1 cellular context compared by ENCODE assay signal in the genomic region with DNA sequence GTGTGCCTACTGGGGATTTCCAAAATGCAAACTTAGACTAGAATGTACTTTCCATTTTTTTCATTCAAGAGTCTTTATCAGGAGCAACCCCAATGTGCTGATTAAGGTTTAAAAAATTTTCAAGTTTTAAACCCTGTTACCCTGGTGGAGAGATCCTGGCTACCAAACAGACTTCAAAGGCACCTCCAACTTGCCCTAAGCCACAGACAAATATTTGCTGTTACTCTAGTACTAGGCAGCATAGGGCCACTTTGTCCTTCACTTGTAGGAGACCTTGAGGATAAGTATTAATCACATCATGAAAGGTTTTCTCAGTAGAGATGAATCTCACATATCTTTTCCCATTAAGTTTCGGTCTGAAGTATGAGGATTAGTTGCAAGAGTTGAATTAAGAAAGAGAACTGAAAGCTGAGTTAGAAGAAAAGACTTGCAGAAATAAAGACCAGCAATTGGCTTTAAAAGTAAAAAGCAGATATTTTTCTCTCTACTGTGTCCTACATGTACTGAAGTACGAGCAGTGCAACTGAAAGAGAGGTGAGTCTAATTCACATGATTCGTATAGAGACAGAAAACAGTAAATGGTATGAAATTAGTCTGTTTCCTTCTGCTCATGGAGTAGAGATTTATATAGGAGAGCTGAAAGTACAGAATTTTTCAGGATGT.
TF ChIP-seq lines count a peak whose summit lies in the region.

No MANE protein-coding gene starts in this region.

TF ChIP-seq in HepG2, 621 proteins besides CTCF, POLR2A, EP300 and RAD21 (continued from another document and continues in another):
- TF ChIP-seq ZNF609 (CRISPR knock-in tag; IDR thresholded peaks at IDR 0.05; ENCODE audit: borderline replicate concordance), result peak; percentile 85
- TF ChIP-seq, protein P1, sequence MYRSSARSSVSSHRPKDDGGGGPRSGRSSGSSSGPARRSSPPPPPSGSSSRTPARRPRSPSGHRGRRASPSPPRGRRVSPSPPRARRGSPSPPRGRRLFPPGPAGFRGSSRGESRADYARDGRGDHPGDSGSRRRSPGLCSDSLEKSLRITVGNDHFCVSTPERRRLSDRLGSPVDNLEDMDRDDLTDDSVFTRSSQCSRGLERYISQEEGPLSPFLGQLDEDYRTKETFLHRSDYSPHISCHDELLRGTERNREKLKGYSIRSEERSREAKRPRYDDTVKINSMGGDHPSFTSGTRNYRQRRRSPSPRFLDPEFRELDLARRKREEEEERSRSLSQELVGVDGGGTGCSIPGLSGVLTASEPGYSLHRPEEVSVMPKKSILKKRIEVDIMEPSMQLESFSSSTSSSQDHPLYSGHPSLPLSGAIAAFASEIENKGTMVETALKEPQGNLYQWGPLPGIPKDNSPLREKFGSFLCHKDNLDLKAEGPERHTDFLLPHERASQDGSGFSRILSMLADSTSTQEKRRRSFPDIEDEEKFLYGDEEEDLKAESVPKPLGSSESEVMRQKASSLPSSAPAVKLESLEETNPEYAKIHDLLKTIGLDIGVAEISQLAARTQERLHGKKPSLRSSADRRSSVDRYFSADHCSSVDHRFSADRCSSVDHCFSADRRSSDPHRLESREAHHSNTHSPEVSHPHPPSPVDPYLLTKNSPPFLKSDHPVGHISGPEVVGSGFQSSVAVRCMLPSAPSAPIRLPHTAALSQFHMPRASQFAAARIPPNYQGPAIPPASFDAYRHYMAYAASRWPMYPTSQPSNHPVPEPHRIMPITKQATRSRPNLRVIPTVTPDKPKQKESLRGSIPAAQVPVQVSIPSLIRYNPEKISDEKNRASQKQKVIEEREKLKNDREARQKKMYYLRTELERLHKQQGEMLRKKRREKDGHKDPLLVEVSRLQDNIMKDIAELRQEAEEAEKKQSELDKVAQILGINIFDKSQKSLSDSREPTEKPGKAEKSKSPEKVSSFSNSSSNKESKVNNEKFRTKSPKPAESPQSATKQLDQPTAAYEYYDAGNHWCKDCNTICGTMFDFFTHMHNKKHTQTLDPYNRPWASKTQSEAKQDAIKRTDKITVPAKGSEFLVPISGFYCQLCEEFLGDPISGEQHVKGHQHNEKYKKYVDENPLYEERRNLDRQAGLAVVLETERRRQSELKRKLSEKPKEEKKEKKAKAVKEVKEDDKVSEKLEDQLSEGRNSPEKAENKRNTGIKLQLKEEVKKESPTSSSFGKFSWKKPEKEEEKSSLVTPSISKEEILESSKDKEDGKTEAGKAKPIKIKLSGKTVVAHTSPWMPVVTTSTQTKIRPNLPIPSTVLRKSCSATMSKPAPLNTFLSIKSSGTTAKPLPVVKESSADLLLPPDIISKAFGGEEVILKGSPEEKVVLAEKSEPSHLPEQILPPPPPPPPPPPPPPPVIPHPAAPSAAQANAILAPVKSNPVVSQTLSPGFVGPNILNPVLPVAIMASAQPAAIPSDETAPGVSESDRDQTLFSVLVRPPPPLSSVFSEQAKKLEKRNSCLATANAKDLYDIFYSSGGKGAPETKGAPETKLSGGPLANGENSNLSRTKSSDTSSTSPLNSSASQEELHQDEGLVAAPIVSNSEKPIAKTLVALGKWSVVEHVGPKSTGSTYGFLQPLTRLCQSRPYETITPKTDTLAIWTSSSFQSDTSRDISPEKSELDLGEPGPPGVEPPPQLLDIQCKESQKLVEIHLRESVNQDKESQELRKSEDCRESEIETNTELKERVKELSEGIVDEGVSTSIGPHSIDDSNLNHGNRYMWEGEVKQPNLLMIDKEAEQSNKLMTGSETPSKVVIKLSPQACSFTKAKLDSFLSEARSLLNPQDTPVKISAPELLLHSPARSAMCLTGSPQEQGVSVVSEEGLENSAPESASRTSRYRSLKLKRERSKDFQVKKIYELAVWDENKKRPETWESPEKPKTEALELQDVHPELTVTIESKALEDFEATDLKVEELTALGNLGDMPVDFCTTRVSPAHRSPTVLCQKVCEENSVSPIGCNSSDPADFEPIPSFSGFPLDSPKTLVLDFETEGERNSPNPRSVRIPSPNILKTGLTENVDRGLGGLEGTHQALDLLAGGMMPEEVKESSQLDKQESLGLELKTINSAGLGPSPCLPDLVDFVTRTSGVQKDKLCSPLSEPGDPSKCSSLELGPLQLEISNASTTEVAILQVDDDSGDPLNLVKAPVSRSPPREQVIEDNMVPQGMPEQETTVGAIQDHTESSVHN (CRISPR knock-in tag; IDR thresholded peaks at IDR 0.05), result no peak
- TF ChIP-seq ZNF598 (CRISPR knock-in tag; IDR thresholded peaks at IDR 0.05; ENCODE audit: borderline replicate concordance), result no peak
- no peak for TF ChIP-seq ARHGAP35 (CRISPR knock-in tag; IDR thresholded peaks at IDR 0.05; ENCODE audit: borderline replicate concordance)
- no peak for TF ChIP-seq RELA (CRISPR knock-in tag; IDR thresholded peaks at IDR 0.05)
- TF ChIP-seq PITX1 (CRISPR knock-in tag; IDR thresholded peaks at IDR 0.05), result peak; percentile 100
- TF ChIP-seq FUBP1 (CRISPR knock-in tag; IDR thresholded peaks at IDR 0.05; ENCODE audit: borderline replicate concordance), result no peak
- no peak for TF ChIP-seq ZNF572 (CRISPR knock-in tag; IDR thresholded peaks at IDR 0.05)
- TF ChIP-seq ZNF230 (CRISPR knock-in tag; IDR thresholded peaks at IDR 0.05), result no peak
- no peak; the same call in 1 of the 2 replicates for TF ChIP-seq ZBTB7B (CRISPR knock-in tag; IDR thresholded peaks at IDR 0.05)
- TF ChIP-seq FIP1L1 (IDR thresholded peaks at IDR 0.05; ENCODE audit: borderline replicate concordance, insufficient read depth, low read depth, low read length), result no peak
- TF ChIP-seq, protein P2, sequence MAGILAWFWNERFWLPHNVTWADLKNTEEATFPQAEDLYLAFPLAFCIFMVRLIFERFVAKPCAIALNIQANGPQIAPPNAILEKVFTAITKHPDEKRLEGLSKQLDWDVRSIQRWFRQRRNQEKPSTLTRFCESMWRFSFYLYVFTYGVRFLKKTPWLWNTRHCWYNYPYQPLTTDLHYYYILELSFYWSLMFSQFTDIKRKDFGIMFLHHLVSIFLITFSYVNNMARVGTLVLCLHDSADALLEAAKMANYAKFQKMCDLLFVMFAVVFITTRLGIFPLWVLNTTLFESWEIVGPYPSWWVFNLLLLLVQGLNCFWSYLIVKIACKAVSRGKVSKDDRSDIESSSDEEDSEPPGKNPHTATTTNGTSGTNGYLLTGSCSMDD (CRISPR knock-in tag; IDR thresholded peaks at IDR 0.05), result no peak
- TF ChIP-seq CBFB (CRISPR knock-in tag; IDR thresholded peaks at IDR 0.05), result peak; percentile 80
- no peak for TF ChIP-seq U2AF1 (optimal IDR thresholded peaks at IDR 0.05; ENCODE audit: low read depth, low read length)
- TF ChIP-seq TOPORS (CRISPR knock-in tag; IDR thresholded peaks at IDR 0.05), result no peak
- TF ChIP-seq, protein P3, sequence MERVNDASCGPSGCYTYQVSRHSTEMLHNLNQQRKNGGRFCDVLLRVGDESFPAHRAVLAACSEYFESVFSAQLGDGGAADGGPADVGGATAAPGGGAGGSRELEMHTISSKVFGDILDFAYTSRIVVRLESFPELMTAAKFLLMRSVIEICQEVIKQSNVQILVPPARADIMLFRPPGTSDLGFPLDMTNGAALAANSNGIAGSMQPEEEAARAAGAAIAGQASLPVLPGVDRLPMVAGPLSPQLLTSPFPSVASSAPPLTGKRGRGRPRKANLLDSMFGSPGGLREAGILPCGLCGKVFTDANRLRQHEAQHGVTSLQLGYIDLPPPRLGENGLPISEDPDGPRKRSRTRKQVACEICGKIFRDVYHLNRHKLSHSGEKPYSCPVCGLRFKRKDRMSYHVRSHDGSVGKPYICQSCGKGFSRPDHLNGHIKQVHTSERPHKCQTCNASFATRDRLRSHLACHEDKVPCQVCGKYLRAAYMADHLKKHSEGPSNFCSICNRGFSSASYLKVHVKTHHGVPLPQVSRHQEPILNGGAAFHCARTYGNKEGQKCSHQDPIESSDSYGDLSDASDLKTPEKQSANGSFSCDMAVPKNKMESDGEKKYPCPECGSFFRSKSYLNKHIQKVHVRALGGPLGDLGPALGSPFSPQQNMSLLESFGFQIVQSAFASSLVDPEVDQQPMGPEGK (CRISPR knock-in tag; IDR thresholded peaks at IDR 0.05), result peak; percentile 60
- peak; percentile 35; the same call in 1 of the 2 replicates for TF ChIP-seq POGZ (CRISPR knock-in tag; IDR thresholded peaks at IDR 0.05)
- peak; percentile 81 for TF ChIP-seq MLX (CRISPR knock-in tag; IDR thresholded peaks at IDR 0.05)
- peak; percentile 84; the same call in 1 of the 2 replicates for TF ChIP-seq SALL1 (CRISPR knock-in tag; IDR thresholded peaks at IDR 0.05)
- TF ChIP-seq PBX3 (CRISPR knock-in tag; IDR thresholded peaks at IDR 0.05; ENCODE audit: borderline replicate concordance), result no peak
- TF ChIP-seq ATF4 (CRISPR knock-in tag; IDR thresholded peaks at IDR 0.05), result no peak
- TF ChIP-seq MAFF (IDR thresholded peaks at IDR 0.05; ENCODE audit: low read depth, low read length), result peak; percentile 81
- TF ChIP-seq HNRNPLL (IDR thresholded peaks at IDR 0.05; ENCODE audit: low read depth, low read length, poor library complexity, severe bottlenecking), result no peak
- TF ChIP-seq ZFP37 (CRISPR knock-in tag; IDR thresholded peaks at IDR 0.05; ENCODE audit: borderline replicate concordance), result no peak
- TF ChIP-seq ZNF740 (CRISPR knock-in tag; IDR thresholded peaks at IDR 0.05), result no peak
- TF ChIP-seq SP140L (CRISPR knock-in tag; IDR thresholded peaks at IDR 0.05; ENCODE audit: borderline replicate concordance), result no peak
- no peak for TF ChIP-seq NPAS2 (CRISPR knock-in tag; IDR thresholded peaks at IDR 0.05; ENCODE audit: borderline replicate concordance)
- no peak for TF ChIP-seq ZNF44 (CRISPR knock-in tag; IDR thresholded peaks at IDR 0.05)
- TF ChIP-seq PHF5A (CRISPR knock-in tag; IDR thresholded peaks at IDR 0.05; ENCODE audit: low read depth, unreplicated experiment), result no peak
- TF ChIP-seq, protein P4, sequence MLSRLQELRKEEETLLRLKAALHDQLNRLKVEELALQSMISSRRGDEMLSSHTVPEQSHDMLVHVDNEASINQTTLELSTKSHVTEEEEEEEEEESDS (CRISPR knock-in tag; IDR thresholded peaks at IDR 0.05; ENCODE audit: borderline replicate concordance), result no peak
- TF ChIP-seq FOXM1 (CRISPR knock-in tag; IDR thresholded peaks at IDR 0.05), result no peak
